18 cellular contexts compared by ENCODE assay signal in the genomic region with DNA sequence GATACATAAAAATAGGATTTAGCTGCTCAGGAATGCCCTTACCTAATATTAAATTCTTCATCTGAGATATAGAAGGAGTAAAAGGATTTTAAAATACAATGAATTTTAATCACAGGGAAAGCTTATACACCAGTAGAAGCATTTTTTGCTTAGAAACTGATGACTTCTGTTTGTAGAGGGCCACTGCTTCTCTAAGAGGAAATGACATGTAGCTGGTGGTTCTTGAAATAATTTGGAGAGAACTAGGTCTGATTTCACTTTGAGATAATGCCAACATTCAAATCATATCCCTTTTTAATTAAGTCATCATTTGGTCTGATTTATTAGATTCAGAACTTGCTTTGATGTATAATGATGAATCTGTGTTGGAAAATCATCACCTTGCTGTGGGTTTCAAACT.
DNase-seq lines count a peak whose midpoint lies in the region; ATAC-seq and TF ChIP-seq lines count a peak whose summit lies in the region.
"Had no signal": no experiment of that assay in that cellular context is flagged by ENCODE, and none has a peak within 500 bp of the region (broad histone marks: within the 10 kb centered on the region; RNA-seq: fewer than 3 reads in every experiment).

No MANE protein-coding gene starts in this region.

- no peak for ATAC-seq in activated T-cell treated with anti-CD3 and anti-CD28 coated beads, Interleukin-2, amount 50 U/mL, for 72 hours (replicated peaks in 1 of 2)
- no peak for ATAC-seq in HG03354 (IDR thresholded peaks at IDR 0.05; ENCODE audit: poor library complexity, severe bottlenecking, unreplicated experiment)

- peak overlapping the region; percentile 85 for H3K27ac Mint-ChIP-seq in activated T-cell treated with anti-CD3 and anti-CD28 coated beads, Interleukin-2, amount 50 U/mL, for 72 hours
- peak overlapping the region; percentile 82 to 87 (median 85) for H3K27ac Mint-ChIP-seq in IgD-negative memory B cell
- peak overlapping the region; percentile 28 for H3K27ac Mint-ChIP-seq in activated T-helper 2 cell treated with anti-CD3 and anti-CD28 coated beads, Interferon-gamma antibody, Interleukin-2, Interleukin-4, amounts not matched to agents 10 μg/mL and 5 μg/mL and 100 μg/mL, durations not matched to agents 14 hours and 24 hours and 36 hours

- H3K9me3 Mint-ChIP-seq in activated T-cell treated with anti-CD3 and anti-CD28 coated beads, Interleukin-2, amount 50 U/mL, for 72 hours: no peaks in the 10 kb centered on the region
- no peaks in the 10 kb centered on the region for H3K9me3 Mint-ChIP-seq in IgD-negative memory B cell
- no peaks in the 10 kb centered on the region for H3K9me3 Mint-ChIP-seq in activated T-helper 2 cell treated with anti-CD3 and anti-CD28 coated beads, Interferon-gamma antibody, Interleukin-2, Interleukin-4, amounts not matched to agents 10 μg/mL and 5 μg/mL and 100 μg/mL, durations not matched to agents 14 hours and 24 hours and 36 hours

- H3K36me3 ChIP-seq in spleen (peaks cover 0 to 99% (median 68%) of the 10 kb centered on the region in 6 donors), prostate gland (peaks cover 0 to 5% of the 10 kb centered on the region in 2 donors)
- H3K36me3 ChIP-seq: brain microvascular endothelial cell, SJCRH30 had no signal

- peaks cover 28 to 89% (median 40%) of the 10 kb centered on the region in 6 donors for H3K4me1 ChIP-seq in spleen
- H3K4me1 ChIP-seq in prostate gland (replicated peaks): no peaks in the 10 kb centered on the region
- H3K4me1 ChIP-seq: Caco-2, SJCRH30 had no signal

- peaks cover 30 to 61% of the 10 kb centered on the region in 2 donors for H3K36me3 Mint-ChIP-seq in activated T-cell treated with anti-CD3 and anti-CD28 coated beads, Interleukin-2, amount 50 U/mL, for 72 hours (ENCODE audit: insufficient read depth in 2 of 2)
- peaks cover 31% of the 10 kb centered on the region for H3K36me3 Mint-ChIP-seq in IgD-negative memory B cell
- peaks cover 91% of the 10 kb centered on the region for H3K36me3 Mint-ChIP-seq in activated T-helper 2 cell treated with anti-CD3 and anti-CD28 coated beads, Interferon-gamma antibody, Interleukin-2, Interleukin-4, amounts not matched to agents 10 μg/mL and 5 μg/mL and 100 μg/mL, durations not matched to agents 14 hours and 24 hours and 36 hours (ENCODE audit: low read depth)

- TF ChIP-seq CTCF in spleen (IDR thresholded peaks at IDR 0.05 in 8 of 11, conservative IDR thresholded peaks at IDR 0.05 in 3 of 11) (no peak), prostate gland (IDR thresholded peaks at IDR 0.05) (no peak)

- H3K27ac ChIP-seq in spleen (peak overlapping the region in 6 of 8 donors; percentile 1 to 91 (median 12)), prostate gland (no peak overlapping the region)
- H3K27ac ChIP-seq: brain microvascular endothelial cell, SJCRH30 had no signal

- H3K27me3 ChIP-seq in spleen (replicated peaks in 1 of 7) (no peaks in the 10 kb centered on the region), prostate gland (replicated peaks; ENCODE audit: insufficient read depth) (no peaks in the 10 kb centered on the region)
- H3K27me3 ChIP-seq: brain microvascular endothelial cell, SJCRH30 had no signal

- peaks cover 92% of the 10 kb centered on the region for H3K4me1 Mint-ChIP-seq in activated T-cell treated with anti-CD3 and anti-CD28 coated beads, Interleukin-2, amount 50 U/mL, for 72 hours (ENCODE audit: low read depth)
- peaks cover 53 to 64% (median 58%) of the 10 kb centered on the region in 3 donors for H3K4me1 Mint-ChIP-seq in IgD-negative memory B cell
- H3K4me1 Mint-ChIP-seq in activated T-helper 2 cell treated with anti-CD3 and anti-CD28 coated beads, Interferon-gamma antibody, Interleukin-2, Interleukin-4, amounts not matched to agents 10 μg/mL and 5 μg/mL and 100 μg/mL, durations not matched to agents 14 hours and 24 hours and 36 hours (ENCODE audit: low read depth): peaks cover 59% of the 10 kb centered on the region

- no peaks in the 10 kb centered on the region for H3K27me3 Mint-ChIP-seq in activated T-cell treated with anti-CD3 and anti-CD28 coated beads, Interleukin-2, amount 50 U/mL, for 72 hours (ENCODE audit: low read depth)
- H3K27me3 Mint-ChIP-seq in IgD-negative memory B cell: no peaks in the 10 kb centered on the region
- H3K27me3 Mint-ChIP-seq in activated T-helper 2 cell treated with anti-CD3 and anti-CD28 coated beads, Interferon-gamma antibody, Interleukin-2, Interleukin-4, amounts not matched to agents 10 μg/mL and 5 μg/mL and 100 μg/mL, durations not matched to agents 14 hours and 24 hours and 36 hours (ENCODE audit: low read depth): no peaks in the 10 kb centered on the region

- H3K4me3 Mint-ChIP-seq in activated T-cell treated with anti-CD3 and anti-CD28 coated beads, Interleukin-2, amount 50 U/mL, for 72 hours: peak overlapping the region in 1 of 2 donors; percentile 72
- H3K4me3 Mint-ChIP-seq in IgD-negative memory B cell: peak overlapping the region in 3 of 4 donors; percentile 7 to 58 (median 41)
- H3K4me3 Mint-ChIP-seq in activated T-helper 2 cell treated with anti-CD3 and anti-CD28 coated beads, Interferon-gamma antibody, Interleukin-2, Interleukin-4, amounts not matched to agents 10 μg/mL and 5 μg/mL and 100 μg/mL, durations not matched to agents 14 hours and 24 hours and 36 hours (ENCODE audit: low read depth): no peak overlapping the region

- no peak for DNase-seq in activated T-cell treated with anti-CD3 and anti-CD28 coated beads, Interleukin-2, amount 50 U/mL, for 72 hours
- DNase-seq in activated T-cell treated with anti-CD3 and anti-CD28 coated beads, Interleukin-2, amount 50 U/mL, for 48 hours: no peak
- DNase-seq in activated T-helper 2 cell treated with anti-CD3 and anti-CD28 coated beads, Interferon-gamma antibody, Interleukin-2, Interleukin-4, amounts not matched to agents 10 μg/mL and 5 μg/mL and 100 μg/mL, durations not matched to agents 14 hours and 24 hours and 36 hours (ENCODE audit: low spot score): no peak
- no peak for DNase-seq in spleen
- no peak for DNase-seq in prostate gland (ENCODE audit: low spot score)
- DNase-seq in occipital lobe (lab: John Stamatoyannopoulos, UW): no peak
- DNase-seq: activated CD4-positive, alpha-beta T cell treated with anti-CD3 and anti-CD28 coated beads, Interleukin-2, amount 50 U/mL, for 1 hour; activated gamma-delta T cell; brain microvascular endothelial cell; Caco-2; dermis blood vessel endothelial cell; NCI-H2029 treated with DMSO at 0.1 percent for 48 hours; NCI-H510A; OCI-M1; SJCRH30; T-helper 9 cell had no signal

- no peak overlapping the region for H3K4me3 ChIP-seq in spleen
- H3K4me3 ChIP-seq in prostate gland: no peak overlapping the region
- H3K4me3 ChIP-seq: SJCRH30 had no signal

- no peaks in the 10 kb centered on the region for H3K9me3 ChIP-seq in spleen
- H3K9me3 ChIP-seq in prostate gland: no peaks in the 10 kb centered on the region
- H3K9me3 ChIP-seq: Caco-2, SJCRH30 had no signal

- intact Hi-C loops in activated T-helper 2 cell treated with anti-CD3 and anti-CD28 coated beads, Interferon-gamma antibody, Interleukin-2, Interleukin-4, amounts not matched to agents 10 μg/mL and 5 μg/mL and 100 μg/mL, durations not matched to agents 14 hours and 24 hours and 36 hours (cut with micrococcal nuclease): no loop called here
- intact Hi-C loops in spleen (cut with DNase I; ENCODE audit: low total_unique reads) (no loop called here), prostate gland (cut with DNase I) (no loop called here)

- TF ChIP-seq POLR2A in spleen (IDR thresholded peaks at IDR 0.05): no peak
- no peak for TF ChIP-seq POLR2A in prostate gland (IDR thresholded peaks at IDR 0.05)

Comparison
In these comparisons a context has a peak if more than half of its experiments do, and no peak if none do; other contexts are left out.
1. H3K27ac Mint-ChIP-seq: peak in every context shown above with its lines; median percentile 85 in activated T-cell treated with anti-CD3 and anti-CD28 coated beads, Interleukin-2, amount 50 U/mL, for 72 hours; 85 in IgD-negative memory B cell; 28 in activated T-helper 2 cell treated with anti-CD3 and anti-CD28 coated beads, Interferon-gamma antibody, Interleukin-2, Interleukin-4, amounts not matched to agents 10 μg/mL and 5 μg/mL and 100 μg/mL, durations not matched to agents 14 hours and 24 hours and 36 hours.
2. H3K27ac ChIP-seq: peak in spleen (6 of 8); none in prostate gland (0 of 2).